ENCODE assay signal across 1 cellular context in genomic region chr4:4855293-4856070, GRCh38.
TF ChIP-seq lines count a peak whose summit lies in the region.

No MANE protein-coding gene starts in this region.

TF ChIP-seq in WTC11, 78 proteins besides CTCF, POLR2A, EP300 and RAD21 (continued from another document):
- no peak for TF ChIP-seq FOXP1 (CRISPR knock-in tag; IDR thresholded peaks at IDR 0.05; ENCODE audit: borderline replicate concordance)
- no peak for TF ChIP-seq SP1 (CRISPR knock-in tag; conservative IDR thresholded peaks at IDR 0.05)
- no peak for TF ChIP-seq PRRX2 (CRISPR knock-in tag; IDR thresholded peaks at IDR 0.05)
- TF ChIP-seq, protein P1, sequence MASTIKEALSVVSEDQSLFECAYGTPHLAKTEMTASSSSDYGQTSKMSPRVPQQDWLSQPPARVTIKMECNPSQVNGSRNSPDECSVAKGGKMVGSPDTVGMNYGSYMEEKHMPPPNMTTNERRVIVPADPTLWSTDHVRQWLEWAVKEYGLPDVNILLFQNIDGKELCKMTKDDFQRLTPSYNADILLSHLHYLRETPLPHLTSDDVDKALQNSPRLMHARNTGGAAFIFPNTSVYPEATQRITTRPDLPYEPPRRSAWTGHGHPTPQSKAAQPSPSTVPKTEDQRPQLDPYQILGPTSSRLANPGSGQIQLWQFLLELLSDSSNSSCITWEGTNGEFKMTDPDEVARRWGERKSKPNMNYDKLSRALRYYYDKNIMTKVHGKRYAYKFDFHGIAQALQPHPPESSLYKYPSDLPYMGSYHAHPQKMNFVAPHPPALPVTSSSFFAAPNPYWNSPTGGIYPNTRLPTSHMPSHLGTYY (CRISPR knock-in tag; IDR thresholded peaks at IDR 0.05) = no peak
- TF ChIP-seq SOX15 (CRISPR knock-in tag; IDR thresholded peaks at IDR 0.05) = no peak
- no peak for TF ChIP-seq AR (CRISPR knock-in tag; IDR thresholded peaks at IDR 0.05)
- TF ChIP-seq, protein P2, sequence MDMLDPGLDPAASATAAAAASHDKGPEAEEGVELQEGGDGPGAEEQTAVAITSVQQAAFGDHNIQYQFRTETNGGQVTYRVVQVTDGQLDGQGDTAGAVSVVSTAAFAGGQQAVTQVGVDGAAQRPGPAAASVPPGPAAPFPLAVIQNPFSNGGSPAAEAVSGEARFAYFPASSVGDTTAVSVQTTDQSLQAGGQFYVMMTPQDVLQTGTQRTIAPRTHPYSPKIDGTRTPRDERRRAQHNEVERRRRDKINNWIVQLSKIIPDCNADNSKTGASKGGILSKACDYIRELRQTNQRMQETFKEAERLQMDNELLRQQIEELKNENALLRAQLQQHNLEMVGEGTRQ (CRISPR knock-in tag; IDR thresholded peaks at IDR 0.05) = no peak
- no peak for TF ChIP-seq OVOL2 (CRISPR knock-in tag; IDR thresholded peaks at IDR 0.05; ENCODE audit: borderline replicate concordance)
- no peak for TF ChIP-seq TEAD1 (CRISPR knock-in tag; IDR thresholded peaks at IDR 0.05)
- no peak for TF ChIP-seq E2F1 (CRISPR knock-in tag; IDR thresholded peaks at IDR 0.05)
- TF ChIP-seq MYBL2 (CRISPR knock-in tag; IDR thresholded peaks at IDR 0.05) = no peak
